1 cellular context compared by ENCODE assay signal in genomic region chr7:100566018-100566531, GRCh38.
TF ChIP-seq lines count a peak whose summit lies in the region.

No MANE protein-coding gene starts in this region.

TF ChIP-seq in GM12878, 131 proteins besides CTCF, POLR2A, EP300 and RAD21:
- no peak for TF ChIP-seq IKZF2 (IDR thresholded peaks at IDR 0.05)
- TF ChIP-seq JUND (IDR thresholded peaks at IDR 0.05; ENCODE audit: low read depth, low read length) = no peak
- no peak for TF ChIP-seq IRF4 (IDR thresholded peaks at IDR 0.05; ENCODE audit: low read depth, low read length)
- TF ChIP-seq CBFB (IDR thresholded peaks at IDR 0.05; ENCODE audit: low read depth) = no peak
- no peak for TF ChIP-seq YBX1 (IDR thresholded peaks at IDR 0.05)
